11 cellular contexts compared by ENCODE assay signal in the genomic region with DNA sequence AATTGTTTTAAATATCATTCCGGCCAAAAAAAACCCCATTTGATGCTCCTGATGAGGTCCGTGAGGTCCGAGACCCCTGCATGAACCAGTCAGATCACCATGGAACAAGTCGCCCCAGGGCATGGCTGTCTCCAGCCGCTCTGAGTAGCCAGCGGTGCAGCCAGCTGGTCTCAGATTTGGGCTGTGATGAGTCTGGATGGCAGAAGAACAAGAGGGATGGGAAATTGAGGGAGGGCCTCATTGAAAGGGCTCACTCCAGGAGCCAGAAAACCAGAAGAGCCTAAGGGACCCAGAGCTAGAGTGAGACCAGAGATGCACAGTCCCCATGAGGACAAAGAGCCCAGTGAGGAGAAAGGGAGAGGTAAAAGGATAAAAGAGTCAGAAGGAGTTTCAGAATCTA.
DNase-seq lines count a peak whose midpoint lies in the region; ATAC-seq, FAIRE-seq and TF ChIP-seq lines count a peak whose summit lies in the region.
"Had no signal": no experiment of that assay in that cellular context is flagged by ENCODE, and none has a peak within 500 bp of the region (broad histone marks: within the 10 kb centered on the region; RNA-seq: fewer than 3 reads in every experiment).

No MANE protein-coding gene starts in this region.

- no peak for TF ChIP-seq RAD21 in liver (IDR thresholded peaks at IDR 0.05)

- TF ChIP-seq CTCF in liver (IDR thresholded peaks at IDR 0.05; ENCODE audit: low read depth, low read length, missing input control), result no peak

- H3K9ac ChIP-seq in liver (ENCODE audit: low read depth in 1 of 2, low read length in 2 of 2), result peak overlapping the region in 1 of 2 donors; percentile 46
- H3K9ac ChIP-seq in stomach smooth muscle (ENCODE audit: low read length in 2 of 2), result peak overlapping the region in 1 of 2 donors; percentile 22

- CTCF ChIA-PET in activated CD4-positive, alpha-beta memory T cell treated with anti-CD3 and anti-CD28 coated beads, Interleukin-2, amount 10 ng/mL, durations not matched to agents 7 days and 5 days (lab: Charles Lee), result interaction anchor here (1.0 to 1.6 kb wide), 5 partner anchors 13 to 456 kb away, joined by 3 to 5 read pairs (median 3); no protein-coding TSS in a partner anchor

- WGBS in liver, result 97% methylated on average over 6 of the region's 6 CpGs

- no peak for DNase-seq in T-helper 2 cell treated with Interferon-gamma antibody and Interleukin-4, amounts not matched to agents 5 μg/mL and 100 μg/mL, for 36 hours (ENCODE audit: low spot score)
- no peak for DNase-seq in T-helper 2 cell
- no peak for DNase-seq in activated CD4-positive, alpha-beta memory T cell treated with anti-CD3 and anti-CD28 coated beads, Interleukin-2, amount 10 ng/mL, durations not matched to agents 7 days and 5 days
- no peak for DNase-seq in H54 (ENCODE audit: insufficient read length, low spot score)
- DNase-seq in occipital lobe (lab: John Stamatoyannopoulos, UW), result no peak
- DNase-seq: NCI-H187 had no signal

- TF ChIP-seq POLR2A in H54 (IDR thresholded peaks at IDR 0.05; ENCODE audit: low read depth, low read length), result no peak

- peaks cover under 1% of the 10 kb centered on the region for H3K9me3 Mint-ChIP-seq in T-helper 2 cell treated with Interferon-gamma antibody and Interleukin-4, amounts not matched to agents 5 μg/mL and 100 μg/mL, for 36 hours
- peaks cover 3% of the 10 kb centered on the region for H3K9me3 Mint-ChIP-seq in activated CD4-positive, alpha-beta memory T cell treated with anti-CD3 and anti-CD28 coated beads, Interleukin-2, amount 10 ng/mL, durations not matched to agents 7 days and 5 days

- no peaks in the 10 kb centered on the region for H3K9me3 ChIP-seq in liver (ENCODE audit: control insufficient read depth in 4 of 4, low read length in 3 of 4)
- H3K9me3 ChIP-seq in stomach smooth muscle (ENCODE audit: control insufficient read depth in 2 of 2, low read length in 2 of 2), result no peaks in the 10 kb centered on the region

- H3K4me3 Mint-ChIP-seq in T-helper 2 cell treated with Interferon-gamma antibody and Interleukin-4, amounts not matched to agents 5 μg/mL and 100 μg/mL, for 36 hours, result peak overlapping the region; percentile 43
- no peak overlapping the region for H3K4me3 Mint-ChIP-seq in activated CD4-positive, alpha-beta memory T cell treated with anti-CD3 and anti-CD28 coated beads, Interleukin-2, amount 10 ng/mL, durations not matched to agents 7 days and 5 days

- H3K4me1 Mint-ChIP-seq in T-helper 2 cell treated with Interferon-gamma antibody and Interleukin-4, amounts not matched to agents 5 μg/mL and 100 μg/mL, for 36 hours (ENCODE audit: low read depth), result peaks cover 41% of the 10 kb centered on the region
- H3K4me1 Mint-ChIP-seq in activated CD4-positive, alpha-beta memory T cell treated with anti-CD3 and anti-CD28 coated beads, Interleukin-2, amount 10 ng/mL, durations not matched to agents 7 days and 5 days, result peaks cover 41% of the 10 kb centered on the region

- no peak for ATAC-seq in HG03521 (IDR thresholded peaks at IDR 0.05; ENCODE audit: unreplicated experiment)

- no peaks in the 10 kb centered on the region for H3K36me3 ChIP-seq in liver (ENCODE audit: control insufficient read depth in 4 of 4, insufficient read depth in 3 of 4, low read depth in 1 of 4, low read length in 3 of 4)
- no peaks in the 10 kb centered on the region for H3K36me3 ChIP-seq in stomach smooth muscle (ENCODE audit: control insufficient read depth in 2 of 2, insufficient read depth in 2 of 2, low read length in 2 of 2)

- peaks cover 15 to 49% (median 35%) of the 10 kb centered on the region in 4 donors for H3K4me1 ChIP-seq in liver (ENCODE audit: control insufficient read depth in 4 of 4, insufficient read depth in 4 of 4, low read length in 3 of 4)
- H3K4me1 ChIP-seq in stomach smooth muscle (ENCODE audit: control insufficient read depth, insufficient read depth, low read length), result peaks cover 30% of the 10 kb centered on the region

- H3K27ac Mint-ChIP-seq in T-helper 2 cell treated with Interferon-gamma antibody and Interleukin-4, amounts not matched to agents 5 μg/mL and 100 μg/mL, for 36 hours, result peak overlapping the region; percentile 85
- peak overlapping the region; percentile 73 for H3K27ac Mint-ChIP-seq in activated CD4-positive, alpha-beta memory T cell treated with anti-CD3 and anti-CD28 coated beads, Interleukin-2, amount 10 ng/mL, durations not matched to agents 7 days and 5 days

- H3K27me3 ChIP-seq in liver (ENCODE audit: control insufficient read depth in 4 of 4, insufficient read depth in 4 of 4, low read length in 3 of 4), result no peaks in the 10 kb centered on the region
- no peaks in the 10 kb centered on the region for H3K27me3 ChIP-seq in stomach smooth muscle (ENCODE audit: control insufficient read depth in 1 of 2, insufficient read depth in 2 of 2, low read length in 2 of 2)

- POLR2A ChIA-PET in activated CD4-positive, alpha-beta memory T cell treated with anti-CD3 and anti-CD28 coated beads, Interleukin-2, amount 10 ng/mL, durations not matched to agents 7 days and 5 days (lab: Charles Lee), result interaction anchor here (1.0 to 3.5 kb wide), 9 partner anchors 8 to 112 kb away, joined by 3 to 15 read pairs (median 7); no protein-coding TSS in a partner anchor

- H3K36me3 Mint-ChIP-seq in T-helper 2 cell treated with Interferon-gamma antibody and Interleukin-4, amounts not matched to agents 5 μg/mL and 100 μg/mL, for 36 hours (ENCODE audit: low read depth), result no peaks in the 10 kb centered on the region
- no peaks in the 10 kb centered on the region for H3K36me3 Mint-ChIP-seq in activated CD4-positive, alpha-beta memory T cell treated with anti-CD3 and anti-CD28 coated beads, Interleukin-2, amount 10 ng/mL, durations not matched to agents 7 days and 5 days (ENCODE audit: low read depth)

- H3K27ac ChIP-seq in liver (ENCODE audit: low read depth in 1 of 2, low read length in 2 of 2), result peak overlapping the region; percentile 95
- H3K27ac ChIP-seq in stomach smooth muscle (ENCODE audit: low read length), result peak overlapping the region; percentile 31

- H3K27me3 Mint-ChIP-seq in T-helper 2 cell treated with Interferon-gamma antibody and Interleukin-4, amounts not matched to agents 5 μg/mL and 100 μg/mL, for 36 hours (ENCODE audit: low read depth), result no peaks in the 10 kb centered on the region
- H3K27me3 Mint-ChIP-seq in activated CD4-positive, alpha-beta memory T cell treated with anti-CD3 and anti-CD28 coated beads, Interleukin-2, amount 10 ng/mL, durations not matched to agents 7 days and 5 days, result no peaks in the 10 kb centered on the region

- FAIRE-seq in H54 (lab: Jason Lieb, UNC), result no peak
- FAIRE-seq: A204.1 had no signal

- H3K4me3 ChIP-seq in liver (ENCODE audit: low read depth in 1 of 3, low read length in 3 of 3) (no peak overlapping the region), stomach smooth muscle (ENCODE audit: low read length in 2 of 2) (no peak overlapping the region)
- H3K4me3 ChIP-seq: lung had no signal

TF ChIP-seq in liver, 16 proteins besides CTCF, POLR2A, EP300 and RAD21 (continues in another document):
- no peak for TF ChIP-seq GABPA (IDR thresholded peaks at IDR 0.05 in 1 of 2, conservative IDR thresholded peaks at IDR 0.05 in 1 of 2)
- TF ChIP-seq FOXA1 (IDR thresholded peaks at IDR 0.05), result no peak
- no peak for TF ChIP-seq SP1 (IDR thresholded peaks at IDR 0.05)
- no peak for TF ChIP-seq ZBTB33 (IDR thresholded peaks at IDR 0.05)
- TF ChIP-seq YY1 (IDR thresholded peaks at IDR 0.05), result no peak
- no peak for TF ChIP-seq JUND (IDR thresholded peaks at IDR 0.05)
- no peak for TF ChIP-seq RXRA (IDR thresholded peaks at IDR 0.05)
- no peak for TF ChIP-seq NR2F2 (IDR thresholded peaks at IDR 0.05)
- no peak for TF ChIP-seq HNF4G (IDR thresholded peaks at IDR 0.05)
- no peak for TF ChIP-seq HNF4A (conservative IDR thresholded peaks at IDR 0.05)
- no peak for TF ChIP-seq FOXA2 (IDR thresholded peaks at IDR 0.05)
- TF ChIP-seq EGR1 (IDR thresholded peaks at IDR 0.05; ENCODE audit: low read depth in 2 of 2), result no peak
- TF ChIP-seq ATF3 (IDR thresholded peaks at IDR 0.05), result no peak
- no peak for TF ChIP-seq TAF1 (conservative IDR thresholded peaks at IDR 0.05)
